ENCODE assay signal across 19 cellular contexts in the genomic region with DNA sequence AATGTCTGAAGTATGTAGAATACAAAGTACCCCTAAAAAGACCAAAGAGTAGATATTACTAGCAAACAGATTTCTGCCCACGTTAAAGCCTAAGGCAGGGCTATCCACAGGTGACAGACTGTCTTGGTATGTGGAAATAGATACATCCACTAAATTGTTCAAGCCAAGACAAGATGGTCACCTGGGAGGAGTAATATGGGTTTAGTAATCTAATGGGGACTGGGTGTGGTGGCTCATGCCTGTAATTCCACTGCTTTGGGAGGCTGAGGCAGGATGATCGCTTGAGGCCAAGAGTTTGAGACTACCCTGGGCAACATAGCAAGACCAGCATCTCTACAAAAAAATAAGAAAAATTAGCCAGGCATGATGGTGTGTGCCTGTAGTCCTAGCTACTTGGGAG. TPM values are rescaled to one million over a fixed set of nuclear protein-coding genes. Genes with fewer than 3 reads are reported as not detected.
DNase-seq lines count a peak whose midpoint lies in the region; ATAC-seq, FAIRE-seq and TF ChIP-seq lines count a peak whose summit lies in the region.
"Had no signal": no experiment of that assay in that cellular context is flagged by ENCODE, and none has a peak within 500 bp of the region (broad histone marks: within the 10 kb centered on the region; RNA-seq: fewer than 3 reads in every experiment).

No MANE protein-coding gene starts in this region.

- no peak overlapping the region for H3K27ac ChIP-seq in IMR-90 (ENCODE audit: insufficient read depth, low read length)
- H3K27ac ChIP-seq in keratinocyte (ENCODE audit: control insufficient read depth, insufficient read depth, low read length) = peak overlapping the region; percentile 47
- peak overlapping the region in 3 of 5 donors; percentile 59 to 64 (median 64) for H3K27ac ChIP-seq in stomach
- H3K27ac ChIP-seq: KMS-11 had no signal

- TF ChIP-seq POLR2A in IMR-90 (IDR thresholded peaks at IDR 0.05; ENCODE audit: low read depth, low read length) (no peak), stomach (IDR thresholded peaks at IDR 0.05) (no peak)

- no peaks in the 10 kb centered on the region for H3K9me3 ChIP-seq in IMR-90 (ENCODE audit: control insufficient read depth, insufficient read depth, low read length)
- H3K9me3 ChIP-seq in keratinocyte (ENCODE audit: control insufficient read depth, low read depth, low read length) = no peaks in the 10 kb centered on the region
- no peaks in the 10 kb centered on the region for H3K9me3 ChIP-seq in stomach

- CTCF ChIA-PET in IMR-90 (lab: Yijun Ruan, JAX) = no interaction called here
- CTCF ChIA-PET in activated B cell treated with CpG ODN at 0.5 μM for 24 hours (lab: Charles Lee) = no interaction called here

- H3K4me1 ChIP-seq in IMR-90 (ENCODE audit: control insufficient read depth, insufficient read depth, low read length) = peaks cover 3% of the 10 kb centered on the region; the same call in 1 of the 2 replicates
- peaks cover 11% of the 10 kb centered on the region for H3K4me1 ChIP-seq in keratinocyte (ENCODE audit: control insufficient read depth, extremely low read depth, insufficient read depth, low read length)
- peaks cover 7 to 82% (median 49%) of the 10 kb centered on the region in 4 donors for H3K4me1 ChIP-seq in stomach

- H3K27ac Mint-ChIP-seq in activated B cell treated with CpG ODN at 0.5 μM for 24 hours = peak overlapping the region; percentile 65
- H3K27ac Mint-ChIP-seq: CD8-positive, alpha-beta T cell had no signal

- intact Hi-C loops in IMR-90 (cut with micrococcal nuclease) (loop anchor here (10.0 kb wide), 1 partner anchor 517 kb away; no protein-coding TSS in a partner anchor), activated B cell treated with CpG ODN at 0.5 μM for 24 hours (cut with micrococcal nuclease) (no loop called here), stomach (cut with DNase I; ENCODE audit: low total_unique reads) (no loop called here)

- H2BK120ac ChIP-seq in IMR-90 (ENCODE audit: low read depth, low read length) = no peak overlapping the region

- no peak overlapping the region for H3K23ac ChIP-seq in IMR-90 (ENCODE audit: low read depth, low read length)

- TF ChIP-seq RAD21 in IMR-90 (IDR thresholded peaks at IDR 0.05; ENCODE audit: low read length) = no peak

- no peak overlapping the region for H2BK20ac ChIP-seq in IMR-90 (ENCODE audit: low read depth, low read length)

- POLR2A ChIA-PET in IMR-90 (lab: Charles Lee; ENCODE audit: unreplicated experiment) = interaction anchor here (0.6 kb wide), 1 partner anchor 1217 kb away, joined by 3 read pairs; no protein-coding TSS in a partner anchor
- POLR2A ChIA-PET in activated B cell treated with CpG ODN at 0.5 μM for 24 hours (lab: Charles Lee) = interaction anchor here (0.7 to 1.9 kb wide), 4 partner anchors 10 to 459 kb away, joined by 3 to 4 read pairs (median 4); no protein-coding TSS in a partner anchor

- H2AFZ ChIP-seq in IMR-90 (replicated peaks; ENCODE audit: low read length, poor library complexity) = no peak overlapping the region
- no peak overlapping the region for H2AFZ ChIP-seq in keratinocyte (ENCODE audit: control insufficient read depth, low read length)

- H3K36me3 ChIP-seq in IMR-90 (ENCODE audit: control insufficient read depth, insufficient read depth, low read length) = no peaks in the 10 kb centered on the region
- H3K36me3 ChIP-seq in keratinocyte (ENCODE audit: control insufficient read depth in 2 of 2, extremely low read depth in 1 of 2, insufficient read depth in 2 of 2, low read length in 2 of 2) = peaks cover 1 to 4% of the 10 kb centered on the region in 2 experiments
- H3K36me3 ChIP-seq in stomach = peaks cover 0 to 7% (median 2%) of the 10 kb centered on the region in 4 donors

- no CpG with 5 or more reads among the region's 2 CpGs for WGBS in IMR-90 (ENCODE audit: extremely low coverage in 2 of 2, insufficient read length in 1 of 2), 2 experiments
- WGBS in stomach, 5 donors = 89 to 96% (median 90%) methylated on average over 2 of the region's 2 CpGs

- H3K4me3 ChIP-seq in IMR-90 (ENCODE audit: insufficient read depth, low read depth, low read length) = no peak overlapping the region
- no peak overlapping the region for H3K4me3 ChIP-seq in keratinocyte (ENCODE audit: control insufficient read depth in 2 of 3, extremely low read depth in 1 of 3, insufficient read depth in 2 of 3, low read depth in 1 of 3, low read length in 3 of 3)
- H3K4me3 ChIP-seq in stomach = no peak overlapping the region

- no peak overlapping the region for H4K91ac ChIP-seq in IMR-90 (ENCODE audit: insufficient read depth, low read depth, low read length)

- H3K9me1 ChIP-seq in IMR-90 (ENCODE audit: insufficient read depth, low read length) (peaks cover 18% of the 10 kb centered on the region), keratinocyte (ENCODE audit: control insufficient read depth, extremely low read depth, insufficient read depth, low read length) (no peaks in the 10 kb centered on the region)

- no TSS peak for BruUV-seq in IMR-90 (replicated peaks; lab: Mats Ljungman, UMichigan)

- peaks cover 66% of the 10 kb centered on the region for H3K4me1 Mint-ChIP-seq in activated B cell treated with CpG ODN at 0.5 μM for 24 hours

- H4K20me1 ChIP-seq in IMR-90 (ENCODE audit: insufficient read depth, low read length) (peaks cover 28% of the 10 kb centered on the region), keratinocyte (ENCODE audit: control insufficient read depth, extremely low read depth, insufficient read depth, low read length) (no peaks in the 10 kb centered on the region)

- DNase-seq in IMR-90 (no peak), activated B cell treated with CpG ODN at 0.5 μM for 24 hours (no peak), keratinocyte (ENCODE audit: low read depth, low spot score) (peak; percentile 57), stomach (no peak), COR-L47 (lab: John Stamatoyannopoulos, UW) (no peak), NCI-H2171 treated with DMSO at 0.1 percent for 48 hours (lab: John Stamatoyannopoulos, UW) (no peak), SW 1271 (lab: John Stamatoyannopoulos, UW) (no peak), glomerular visceral epithelial cell (ENCODE audit: extremely low spot score) (no peak)
- DNase-seq: CD8-positive, alpha-beta T cell; DMS79 treated with DMSO at 0.1 percent for 48 hours; HCEC 1CT; MM.1S; NCI-H1092 treated with DMSO at 0.1 percent for 48 hours; NCI-H1694 treated with DMSO at 0.1 percent for 48 hours; NCI-H345; NCI-H526 treated with DMSO at 0.1 percent for 48 hours had no signal

- H3K56ac ChIP-seq in IMR-90 (ENCODE audit: extremely low read depth, insufficient read depth, low read length) = no peak overlapping the region

- H3K14ac ChIP-seq in IMR-90 (replicated peaks; ENCODE audit: low read depth, low read length) = no peak overlapping the region

- H3K4me3 Mint-ChIP-seq in activated B cell treated with CpG ODN at 0.5 μM for 24 hours = no peak overlapping the region
- H3K4me3 Mint-ChIP-seq: CD8-positive, alpha-beta T cell had no signal

- no peak overlapping the region for H3K4ac ChIP-seq in IMR-90 (ENCODE audit: low read depth, low read length)

- H3K79me1 ChIP-seq in IMR-90 (ENCODE audit: low read depth in 1 of 2, low read length in 2 of 2) = peaks cover 45 to 84% of the 10 kb centered on the region in 2 experiments

- H2BK15ac ChIP-seq in IMR-90 (ENCODE audit: low read depth, low read length) = no peak overlapping the region

- H4K8ac ChIP-seq in IMR-90 (ENCODE audit: low read depth in 2 of 2, low read length in 2 of 2) = no peak overlapping the region

- H3K27me3 ChIP-seq in IMR-90 (ENCODE audit: control insufficient read depth, insufficient read depth, low read length) = no peaks in the 10 kb centered on the region
- no peaks in the 10 kb centered on the region for H3K27me3 ChIP-seq in keratinocyte (ENCODE audit: control insufficient read depth, extremely low read depth, insufficient read depth, low read length)
- no peaks in the 10 kb centered on the region for H3K27me3 ChIP-seq in stomach

- ATAC-seq in IMR-90 (ENCODE audit: low read depth) (0 out of 2 replicates have a peak, but pooled peaks have one; percentile 21), activated B cell treated with CpG ODN at 0.5 μM for 24 hours (ENCODE audit: low read depth) (no peak)
- ATAC-seq: CD8-positive, alpha-beta T cell; HepG2 had no signal

- TF ChIP-seq CTCF in IMR-90 (conservative IDR thresholded peaks at IDR 0.05; ENCODE audit: low read depth, low read length) = no peak
- no peak for TF ChIP-seq CTCF in activated B cell treated with CpG ODN at 0.5 μM for 24 hours (IDR thresholded peaks at IDR 0.05)
- no peak for TF ChIP-seq CTCF in keratinocyte (optimal IDR thresholded peaks at IDR 0.05 in 1 of 3, IDR thresholded peaks at IDR 0.05 in 1 of 3, conservative IDR thresholded peaks at IDR 0.05 in 1 of 3; ENCODE audit: extremely low read depth in 1 of 3, insufficient read depth in 2 of 3, low read length in 3 of 3)
- no peak for TF ChIP-seq CTCF in stomach (IDR thresholded peaks at IDR 0.05)

- H2BK5ac ChIP-seq in IMR-90 (ENCODE audit: low read depth, low read length, poor library complexity, severe bottlenecking) = no peak overlapping the region

- peaks cover 54% of the 10 kb centered on the region for H3K79me2 ChIP-seq in keratinocyte (ENCODE audit: control insufficient read depth, insufficient read depth, low read length)

- H3K9me3 Mint-ChIP-seq in activated B cell treated with CpG ODN at 0.5 μM for 24 hours = no peaks in the 10 kb centered on the region
- H3K9me3 Mint-ChIP-seq: CD8-positive, alpha-beta T cell had no signal

- TF ChIP-seq EP300 in stomach (IDR thresholded peaks at IDR 0.05) = no peak

- H2AK9ac ChIP-seq in IMR-90 (replicated peaks; ENCODE audit: low read depth, low read length, poor library complexity) = no peak overlapping the region

- in situ Hi-C loops in IMR-90 (cut with MboI; ENCODE audit: low sequenced_read_pairs) = no loop called here

- H3K36me3 Mint-ChIP-seq in activated B cell treated with CpG ODN at 0.5 μM for 24 hours (ENCODE audit: low read depth) = peaks cover 15% of the 10 kb centered on the region

- no peak overlapping the region for H3K9ac ChIP-seq in IMR-90 (ENCODE audit: low read depth, low read length)
- peak overlapping the region; percentile 9 for H3K9ac ChIP-seq in keratinocyte (ENCODE audit: control insufficient read depth, extremely low read depth, insufficient read depth, low read length)
- H3K9ac ChIP-seq: KMS-11 had no signal

- no peaks in the 10 kb centered on the region for H3K27me3 Mint-ChIP-seq in activated B cell treated with CpG ODN at 0.5 μM for 24 hours

- no peak overlapping the region for H2AK5ac ChIP-seq in IMR-90 (ENCODE audit: low read depth, low read length)

- H4K5ac ChIP-seq in IMR-90 (ENCODE audit: low read depth, low read length) = no peak overlapping the region

- no peak overlapping the region for H3K18ac ChIP-seq in IMR-90 (ENCODE audit: low read depth, low read length)

- dilution Hi-C loops in IMR-90 (cut with HindIII; ENCODE audit: low sequenced_read_pairs, unreplicated experiment) (no loop called here), keratinocyte (cut with MboI; ENCODE audit: extremely low pct_ligation_motif_present, low sequenced_read_pairs) (no loop called here)

- peak; percentile 96 for FAIRE-seq in keratinocyte (lab: Jason Lieb, UNC)
- FAIRE-seq: D721Med, HepG2 had no signal

- H3K4me2 ChIP-seq in IMR-90 (ENCODE audit: low read depth, low read length) (no peak overlapping the region), keratinocyte (ENCODE audit: control insufficient read depth, extremely low read depth, insufficient read depth, low read depth, low read length) (peak overlapping the region; percentile 37)
- H3K4me2 ChIP-seq: KMS-11 had no signal

RNA-seq across cellular contexts. Expression of gene SGSM3, which starts 7.5 kb away (rescaled TPM):
- total RNA-seq in IMR-90 (2012; rRNA removed) = 36.4 and 47.5 TPM in 2 replicates
- 90.1 and 97.4 TPM in 2 replicates for polyA plus RNA-seq in IMR-90 (2012; rRNA removed)
- 53.3 and 63.2 TPM in 2 replicates for polyA plus RNA-seq in IMR-90 (2012; cell fraction: cytosol; rRNA removed)
- 505 and 1,239 TPM in 2 replicates for polyA plus RNA-seq in IMR-90 (2012; cell fraction: nucleus; rRNA removed; ENCODE audit: low replicate concordance)
- 111 and 123 TPM in 2 replicates for total RNA-seq in activated B cell treated with CpG ODN at 0.5 μM for 24 hours
- polyA plus RNA-seq in keratinocyte = 37.5 to 75.6 TPM (median 45.8 TPM) in 3 replicates
- 86.0 TPM for polyA plus RNA-seq in keratinocyte (2011; ENCODE audit: low read depth)
- 18.6 and 33.1 TPM in 2 replicates for polyA plus RNA-seq in keratinocyte (2011; cell fraction: cytosol; rRNA removed)
- 149 and 170 TPM in 2 replicates for polyA plus RNA-seq in keratinocyte (2011; cell fraction: nucleus; rRNA removed)
- polyA plus RNA-seq in keratinocyte (2012; ENCODE audit: low replicate concordance) = 49.0 and 49.4 TPM in 2 replicates
- polyA minus RNA-seq in keratinocyte = 33.8 to 55.7 TPM (median 41.8 TPM) in 3 replicates
- 41.6 TPM for polyA minus RNA-seq in keratinocyte (2011; cell fraction: cytosol; rRNA and poly(A)+ RNA removed)
- polyA minus RNA-seq in keratinocyte (2011; cell fraction: nucleus; rRNA and poly(A)+ RNA removed) = 46.7 and 47.9 TPM in 2 replicates
- 100 to 1,000 TPM; 109 to 503 (median 285) TPM for total RNA-seq in stomach
- 100 to 1,000 TPM; 142 to 187 (median 147) TPM for polyA plus RNA-seq in stomach

RNA-seq across cellular contexts. Expression of gene ADSL, which starts 31.6 kb away (rescaled TPM):
- total RNA-seq in IMR-90 (2012; rRNA removed) = 181 and 229 TPM in 2 replicates
- 89.8 and 93.6 TPM in 2 replicates for polyA plus RNA-seq in IMR-90 (2012; rRNA removed)
- 54.2 and 95.4 TPM in 2 replicates for polyA plus RNA-seq in IMR-90 (2012; cell fraction: cytosol; rRNA removed)
- 84.2 and 143 TPM in 2 replicates for polyA plus RNA-seq in IMR-90 (2012; cell fraction: nucleus; rRNA removed; ENCODE audit: low replicate concordance)
- total RNA-seq in activated B cell treated with CpG ODN at 0.5 μM for 24 hours = 102 and 109 TPM in 2 replicates
- 68.2 to 96.9 TPM (median 96.1 TPM) in 3 replicates for polyA plus RNA-seq in keratinocyte
- polyA plus RNA-seq in keratinocyte (2011; ENCODE audit: low read depth) = 29.9 TPM
- 65.5 and 77.7 TPM in 2 replicates for polyA plus RNA-seq in keratinocyte (2011; cell fraction: cytosol; rRNA removed)
- polyA plus RNA-seq in keratinocyte (2011; cell fraction: nucleus; rRNA removed) = 58.7 and 74.5 TPM in 2 replicates
- polyA plus RNA-seq in keratinocyte (2012; ENCODE audit: low replicate concordance) = 23.3 and 70.0 TPM in 2 replicates
- 57.7 to 123 TPM (median 84.1 TPM) in 3 replicates for polyA minus RNA-seq in keratinocyte
- 40.9 TPM for polyA minus RNA-seq in keratinocyte (2011; cell fraction: cytosol; rRNA and poly(A)+ RNA removed)
- 17.8 and 25.4 TPM in 2 replicates for polyA minus RNA-seq in keratinocyte (2011; cell fraction: nucleus; rRNA and poly(A)+ RNA removed)
- 100 to 1,000 TPM in 1 of 5 donors, 10 to 100 TPM in 4; 17.0 to 167 (median 27.8) TPM for total RNA-seq in stomach
- polyA plus RNA-seq in stomach = 10 to 100 TPM; 33.9 to 39.4 (median 39.3) TPM
